In the genomic region with DNA sequence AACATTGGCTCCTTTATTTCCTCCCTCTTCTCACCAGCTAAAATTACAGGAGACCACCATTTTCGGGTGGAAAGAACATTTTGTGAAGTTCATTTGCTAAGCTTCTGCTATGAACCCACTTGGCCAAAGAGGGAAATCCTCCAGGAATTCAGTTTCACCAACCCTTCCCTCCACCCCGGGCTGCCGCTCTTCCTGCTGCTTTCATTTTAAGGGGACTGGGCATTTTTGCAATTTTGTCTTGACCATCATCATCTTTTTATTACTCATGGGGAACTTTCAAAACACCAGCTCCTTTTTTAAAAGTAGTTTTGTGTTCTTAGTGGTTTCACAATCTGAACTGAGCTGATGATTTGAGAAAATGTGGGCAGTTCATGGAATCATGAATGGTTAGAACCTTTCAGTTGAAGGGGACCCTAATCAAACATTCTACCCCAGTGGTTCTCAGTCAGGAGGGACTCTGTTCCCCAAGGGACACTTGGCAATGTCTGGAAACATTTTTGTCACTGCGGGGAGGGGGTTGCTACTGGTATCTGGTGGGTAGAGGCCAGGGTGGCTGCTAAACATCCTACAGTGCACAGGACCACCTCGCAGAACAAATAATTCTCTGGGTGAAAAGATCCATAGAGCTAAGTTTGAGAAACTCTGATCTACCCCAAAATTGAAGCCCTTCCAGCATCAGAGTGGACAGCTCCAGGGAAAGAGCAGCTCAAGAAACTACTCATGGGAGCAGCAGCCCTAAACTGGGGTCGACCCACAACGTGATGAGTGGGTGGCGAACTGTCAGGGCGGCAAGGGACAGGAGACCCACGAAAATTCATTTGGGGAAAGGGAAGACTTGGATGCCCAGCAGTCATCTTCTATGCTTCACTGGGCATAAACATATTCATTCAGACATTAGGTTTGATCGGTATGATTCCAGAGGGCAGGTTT, we compare ENCODE assay signal across 17 cellular contexts.
DNase-seq lines count a peak whose midpoint lies in the region; ATAC-seq and TF ChIP-seq lines count a peak whose summit lies in the region.
"Had no signal": no experiment of that assay in that cellular context is flagged by ENCODE, and none has a peak within 500 bp of the region (broad histone marks: within the 10 kb centered on the region; RNA-seq: fewer than 3 reads in every experiment).

No MANE protein-coding gene starts in this region.

- DNase-seq in EL (peak; percentile 59), MCF 10A (ENCODE audit: unreplicated experiment) (peak; percentile 62), right atrium auricular region (ENCODE audit: low spot score) (peak; percentile 55), putamen (ENCODE audit: low spot score) (no peak), NCI-H510A (lab: John Stamatoyannopoulos, UW) (no peak), cerebellar cortex (ENCODE audit: low spot score) (no peak)
- DNase-seq: activated CD4-positive, alpha-beta memory T cell treated with anti-CD3 and anti-CD28 coated beads, Interleukin-2, amount 10 ng/mL, durations not matched to agents 7 days and 5 days; activated naive CD4-positive, alpha-beta T cell; DMS 273 treated with DMSO at 0.1 percent for 48 hours; foreskin melanocyte; GOT3; NCI-H510A treated with DMSO at 0.1 percent for 48 hours; RPMI8226; T-helper 9 cell had no signal

- no peak overlapping the region for H3K27ac Mint-ChIP-seq in MCF 10A (ENCODE audit: low read depth, unreplicated experiment)
- H3K27ac Mint-ChIP-seq: activated CD4-positive, alpha-beta memory T cell treated with anti-CD3 and anti-CD28 coated beads, Interleukin-2, amount 10 ng/mL, durations not matched to agents 7 days and 5 days had no signal

- H3K36me3 Mint-ChIP-seq in MCF 10A (ENCODE audit: insufficient read depth, unreplicated experiment) = no peaks in the 10 kb centered on the region

- H3K4me2 ChIP-seq in skeletal muscle satellite cell (ENCODE audit: low read length) = peak overlapping the region; percentile 31

- CTCF ChIA-PET in MCF 10A (lab: Yijun Ruan, JAX) = interaction anchor here (0.9 kb wide), 1 partner anchor 9 kb away, joined by 4 read pairs; no protein-coding TSS in a partner anchor

- H3K9me3 ChIP-seq in right atrium auricular region (peaks cover 0 to 14% of the 10 kb centered on the region in 2 donors), skeletal muscle satellite cell (replicated peaks; ENCODE audit: low read length) (no peaks in the 10 kb centered on the region)

- H3K4me3 ChIP-seq in right atrium auricular region = no peak overlapping the region
- H3K4me3 ChIP-seq in skeletal muscle satellite cell (ENCODE audit: low read length) = no peak overlapping the region

- peaks cover 0 to 36% of the 10 kb centered on the region in 2 donors for H3K4me1 ChIP-seq in right atrium auricular region
- H3K4me1 ChIP-seq in skeletal muscle satellite cell (ENCODE audit: control insufficient read depth, insufficient read depth, low read length) = peaks cover 34% of the 10 kb centered on the region

- no peaks in the 10 kb centered on the region for H3K36me3 ChIP-seq in right atrium auricular region
- H3K36me3 ChIP-seq in skeletal muscle satellite cell (ENCODE audit: insufficient read depth, low read length) = no peaks in the 10 kb centered on the region

- H3K4me3 Mint-ChIP-seq in MCF 10A (ENCODE audit: unreplicated experiment) = no peak overlapping the region
- H3K4me3 Mint-ChIP-seq: activated CD4-positive, alpha-beta memory T cell treated with anti-CD3 and anti-CD28 coated beads, Interleukin-2, amount 10 ng/mL, durations not matched to agents 7 days and 5 days; nephron had no signal

- H3K27me3 Mint-ChIP-seq in MCF 10A (ENCODE audit: insufficient read depth, unreplicated experiment) = no peaks in the 10 kb centered on the region

- POLR2A ChIA-PET in MCF 10A (lab: Yijun Ruan, JAX) = interaction anchor here (0.9 to 1.7 kb wide), 4 partner anchors 15 to 83 kb away, joined by 3 to 5 read pairs (median 4); no protein-coding TSS in a partner anchor

- H3K4me1 Mint-ChIP-seq in MCF 10A (ENCODE audit: insufficient read depth, unreplicated experiment) = peaks cover 37% of the 10 kb centered on the region
- H3K4me1 Mint-ChIP-seq: activated CD4-positive, alpha-beta memory T cell treated with anti-CD3 and anti-CD28 coated beads, Interleukin-2, amount 10 ng/mL, durations not matched to agents 7 days and 5 days had no signal

- intact Hi-C loops in MCF 10A (cut with micrococcal nuclease) = no loop called here

- TF ChIP-seq CTCF in MCF 10A (IDR thresholded peaks at IDR 0.05; ENCODE audit: unreplicated experiment) = no peak
- TF ChIP-seq CTCF in right atrium auricular region (IDR thresholded peaks at IDR 0.05) = no peak

- ATAC-seq in HG03135 (IDR thresholded peaks at IDR 0.05; ENCODE audit: unreplicated experiment) = no peak

- H3K27me3 ChIP-seq in right atrium auricular region (no peaks in the 10 kb centered on the region), skeletal muscle satellite cell (ENCODE audit: control insufficient read depth, insufficient read depth, low read length) (peaks cover 9% of the 10 kb centered on the region)

- no TSS peak for BruUV-seq in MCF 10A (replicated peaks; lab: Mats Ljungman, UMichigan)

- H3K9ac ChIP-seq in skeletal muscle satellite cell (ENCODE audit: low read depth, low read length) = peak overlapping the region; percentile 5

- H3K9me3 Mint-ChIP-seq in MCF 10A (ENCODE audit: unreplicated experiment) = peaks cover 8% of the 10 kb centered on the region
- H3K9me3 Mint-ChIP-seq: activated CD4-positive, alpha-beta memory T cell treated with anti-CD3 and anti-CD28 coated beads, Interleukin-2, amount 10 ng/mL, durations not matched to agents 7 days and 5 days had no signal

- H3K27ac ChIP-seq in right atrium auricular region = peak overlapping the region; percentile 47 to 73

Comparison
In these comparisons a context has a peak if more than half of its experiments do, and no peak if none do; other contexts are left out.
1. DNase-seq: peak in EL (single experiment), MCF 10A (single experiment) and right atrium auricular region (single experiment); none in putamen (single experiment), NCI-H510A (single experiment) and cerebellar cortex (single experiment).